1 cellular context compared by ENCODE assay signal in genomic region chr17:7989781-7990655, GRCh38.
TF ChIP-seq lines count a peak whose summit lies in the region.

No MANE protein-coding gene starts in this region.

TF ChIP-seq in HepG2, 621 proteins besides CTCF, POLR2A, EP300 and RAD21 (continued from another document and continues in another):
- peak; percentile 39; the same call in 1 of the 2 replicates for TF ChIP-seq POGK (CRISPR knock-in tag; conservative IDR thresholded peaks at IDR 0.05)
- TF ChIP-seq SYNCRIP (IDR thresholded peaks at IDR 0.05; ENCODE audit: insufficient read depth, low read depth, low read length): no peak
- no peak for TF ChIP-seq CAMTA2 (CRISPR knock-in tag; IDR thresholded peaks at IDR 0.05; ENCODE audit: borderline replicate concordance)
- peak; percentile 63 for TF ChIP-seq SP4 (CRISPR knock-in tag; IDR thresholded peaks at IDR 0.05)
- TF ChIP-seq ZBTB25 (CRISPR knock-in tag; IDR thresholded peaks at IDR 0.05): no peak
- no peak for TF ChIP-seq ZNF598 (CRISPR knock-in tag; IDR thresholded peaks at IDR 0.05; ENCODE audit: borderline replicate concordance)
- TF ChIP-seq YY1 (IDR thresholded peaks at IDR 0.05; ENCODE audit: insufficient read depth, insufficient replicate concordance, low read depth, low read length): peak; percentile 31
- no peak for TF ChIP-seq RARG (CRISPR knock-in tag; IDR thresholded peaks at IDR 0.05; ENCODE audit: low read depth)
- TF ChIP-seq HMG20B (CRISPR knock-in tag; conservative IDR thresholded peaks at IDR 0.05): no peak
- 0 out of 2 replicates have a peak, but pooled peaks have one; percentile 15 for TF ChIP-seq ELF3 (CRISPR knock-in tag; IDR thresholded peaks at IDR 0.05)
- no peak for TF ChIP-seq REST (IDR thresholded peaks at IDR 0.05; ENCODE audit: borderline replicate concordance in 1 of 2, low read depth in 1 of 2, low read length in 2 of 2)
- no peak for TF ChIP-seq REL (CRISPR knock-in tag; conservative IDR thresholded peaks at IDR 0.05)
- no peak for TF ChIP-seq ZNF251 (CRISPR knock-in tag; IDR thresholded peaks at IDR 0.05)
- no peak for TF ChIP-seq ZBTB14 (CRISPR knock-in tag; IDR thresholded peaks at IDR 0.05)
- no peak for TF ChIP-seq ZNF646 (CRISPR knock-in tag; IDR thresholded peaks at IDR 0.05)
- no peak for TF ChIP-seq NCOA5 (CRISPR knock-in tag; IDR thresholded peaks at IDR 0.05)
- no peak for TF ChIP-seq TAF1 (CRISPR knock-in tag; IDR thresholded peaks at IDR 0.05)
- no peak for TF ChIP-seq PHB2 (IDR thresholded peaks at IDR 0.05; ENCODE audit: partially characterized antibody)
- no peak for TF ChIP-seq ZNF839 (CRISPR knock-in tag; IDR thresholded peaks at IDR 0.05; ENCODE audit: borderline replicate concordance)
- TF ChIP-seq PCBP1 (IDR thresholded peaks at IDR 0.05; ENCODE audit: borderline replicate concordance, low read depth, low read length): no peak
- TF ChIP-seq ZNF687 (CRISPR knock-in tag; IDR thresholded peaks at IDR 0.05): peak; percentile 94
- TF ChIP-seq ZNF549 (CRISPR knock-in tag; IDR thresholded peaks at IDR 0.05): no peak
- no peak for TF ChIP-seq ATF2 (CRISPR knock-in tag; IDR thresholded peaks at IDR 0.05)
- TF ChIP-seq HMGA1 (CRISPR knock-in tag; conservative IDR thresholded peaks at IDR 0.05): no peak
- no peak for TF ChIP-seq SUZ12 (IDR thresholded peaks at IDR 0.05; ENCODE audit: low read depth, low read length)
- TF ChIP-seq ZNF883 (CRISPR knock-in tag; IDR thresholded peaks at IDR 0.05; ENCODE audit: not compliant biosample characterization): peak; percentile 36
- TF ChIP-seq BCL6 (CRISPR knock-in tag; IDR thresholded peaks at IDR 0.05): no peak
- no peak for TF ChIP-seq ZNF468 (CRISPR knock-in tag; IDR thresholded peaks at IDR 0.05)
- TF ChIP-seq SIN3B (IDR thresholded peaks at IDR 0.05; ENCODE audit: low read length): no peak
- no peak for TF ChIP-seq DRAP1 (CRISPR knock-in tag; IDR thresholded peaks at IDR 0.05)
- TF ChIP-seq ADNP (CRISPR knock-in tag; IDR thresholded peaks at IDR 0.05): no peak
- TF ChIP-seq ZNF704 (CRISPR knock-in tag; IDR thresholded peaks at IDR 0.05; ENCODE audit: borderline replicate concordance): no peak
- no peak for TF ChIP-seq PRPF4 (IDR thresholded peaks at IDR 0.05; ENCODE audit: low read depth, low read length, poor library complexity, severe bottlenecking)
